Comparison of ENCODE assay signal across 1 cellular context in genomic region chr3:99545941-99546580, GRCh38.
TF ChIP-seq lines count a peak whose summit lies in the region.

No MANE protein-coding gene starts in this region.

TF ChIP-seq in GM23338, 12 proteins besides CTCF, POLR2A, EP300 and RAD21 (continued from another document):
- TF ChIP-seq REST (IDR thresholded peaks at IDR 0.05; ENCODE audit: unreplicated experiment) (no peak), ZNF331 (CRISPR knock-in tag; IDR thresholded peaks at IDR 0.05; ENCODE audit: low read depth) (no peak), EZH2phosphoT487 (IDR thresholded peaks at IDR 0.05; ENCODE audit: unreplicated experiment) (no peak), ETS1 (IDR thresholded peaks at IDR 0.05) (no peak), EZH2 (IDR thresholded peaks at IDR 0.05; ENCODE audit: low read depth, unreplicated experiment) (no peak), JUNB (IDR thresholded peaks at IDR 0.05; ENCODE audit: unreplicated experiment) (no peak), CREB1 (CRISPR knock-in tag; IDR thresholded peaks at IDR 0.05; ENCODE audit: low read depth) (no peak)
TF ChIP-seq in GM23338: peak in this region for 0.
